Comparison of ENCODE assay signal across 23 cellular contexts in genomic region chr11:92787638-92788037, GRCh38.
"Had no signal": no experiment of that assay in that cellular context is flagged by ENCODE, and none has a peak within 500 bp of the region (broad histone marks: within the 10 kb centered on the region; RNA-seq: fewer than 3 reads in every experiment).

No MANE protein-coding gene starts in this region.

- H3K9ac ChIP-seq: SK-N-SH had no signal

- H3K27me3 ChIP-seq: MG63 had no signal

- H3K9me3 ChIP-seq: MG63, SK-N-SH had no signal

- H3K4me3 ChIP-seq: MG63 had no signal

- H3K36me3 ChIP-seq: MG63 had no signal

- DNase-seq: IMR-90, Karpas-422, KG1, MG63, NCI-H1092, NCI-H1105 treated with DMSO at 0.1 percent for 48 hours, NCI-H1417 treated with DMSO at 0.1 percent for 48 hours, NCI-H146, NCI-H1694 treated with DMSO at 0.1 percent for 48 hours, NCI-H1930, NCI-H2081, NCI-H2107, NCI-H2171, NCI-H226, NCI-H446, NCI-H510A, NCI-H524 treated with DMSO at 0.1 percent for 48 hours, NCI-H69, NCI-H774, SHP77, SK-N-SH, SW 1271 had no signal

- H3K27ac ChIP-seq: RWPE1 had no signal
